In the genomic region with DNA sequence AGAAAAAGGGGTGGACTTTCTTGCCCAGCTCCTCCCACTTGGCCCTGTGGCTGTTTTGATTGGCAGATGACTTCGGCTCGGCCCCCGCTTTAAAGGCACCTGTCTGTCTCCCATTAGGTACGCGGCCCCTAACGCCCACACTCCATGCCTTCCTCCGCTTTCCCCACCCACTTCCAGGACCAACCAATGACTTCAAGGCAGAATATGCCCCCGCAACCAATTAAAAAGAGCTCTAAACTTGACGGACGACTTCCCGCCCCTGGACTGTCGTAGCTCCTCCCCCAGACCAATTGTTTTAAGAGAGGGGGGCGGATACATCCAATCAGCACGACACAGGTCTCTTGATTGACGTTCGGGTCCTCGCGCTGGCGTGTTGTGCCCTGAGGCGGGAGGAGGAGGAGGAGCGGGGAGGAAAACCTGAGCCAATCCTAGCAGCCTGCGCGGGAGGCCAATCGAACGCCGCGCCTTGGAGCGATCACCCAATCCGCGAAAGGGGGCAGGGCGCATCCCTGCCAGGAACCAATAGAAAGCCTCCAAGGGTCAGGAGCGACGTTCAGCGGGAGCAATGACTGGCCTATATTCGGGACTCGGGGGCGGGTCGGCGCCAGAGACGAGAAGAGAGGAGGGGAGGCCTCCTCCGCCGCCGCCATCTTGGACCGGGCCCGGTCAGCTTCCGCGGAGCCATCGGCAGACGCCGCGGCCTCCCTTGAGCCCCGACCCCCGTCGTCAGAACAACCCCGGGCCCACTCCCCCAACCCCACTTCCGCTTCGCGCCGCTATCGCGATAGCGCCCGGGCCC, we compare ENCODE assay signal across 8 cellular contexts. TPM values are rescaled to one million over a fixed set of nuclear protein-coding genes. Genes with fewer than 3 reads are reported as not detected.
DNase-seq lines count a peak whose midpoint lies in the region; ATAC-seq and TF ChIP-seq lines count a peak whose summit lies in the region.

Gene CNOT3, plus strand, starts transcription at position 649 of the 799 bp plus-strand sequence. CDS start 5,217 bp downstream, outside the sequence.

- H3K4me3 Mint-ChIP-seq in dendritic cell treated with granulocyte-macrophage colony-stimulating factor and Interleukin-4, amounts not matched to agents 40 ng/mL and 50 ng/mL, for 4 days = peak within 1 kb of the TSS; percentile 87

- H3K27me3 Mint-ChIP-seq in dendritic cell treated with granulocyte-macrophage colony-stimulating factor and Interleukin-4, amounts not matched to agents 40 ng/mL and 50 ng/mL, for 4 days = peaks cover 9% of the 10 kb centered on the region

- H3K4me1 Mint-ChIP-seq in dendritic cell treated with granulocyte-macrophage colony-stimulating factor and Interleukin-4, amounts not matched to agents 40 ng/mL and 50 ng/mL, for 4 days (ENCODE audit: low read depth) = peaks cover 52% of the 10 kb centered on the region

- ATAC-seq in GM19395 (IDR thresholded peaks at IDR 0.05; ENCODE audit: unreplicated experiment) (peak; percentile 82), HG03565 (IDR thresholded peaks at IDR 0.05; ENCODE audit: unreplicated experiment) (peak; percentile 73), left lobe of liver (peak; percentile 83)

- H3K27ac Mint-ChIP-seq in dendritic cell treated with granulocyte-macrophage colony-stimulating factor and Interleukin-4, amounts not matched to agents 40 ng/mL and 50 ng/mL, for 4 days = peak within 1 kb of the TSS; percentile 90

- peaks cover 51% of the 10 kb centered on the region for H3K36me3 Mint-ChIP-seq in dendritic cell treated with granulocyte-macrophage colony-stimulating factor and Interleukin-4, amounts not matched to agents 40 ng/mL and 50 ng/mL, for 4 days (ENCODE audit: low read depth)

- DNase-seq in NCI-H774 (lab: John Stamatoyannopoulos, UW) = peak; percentile 100
- peak; percentile 99 for DNase-seq in activated CD4-positive, alpha-beta T cell treated with anti-CD3 and anti-CD28 coated beads, Interleukin-2, amount 50 U/mL, for 4 hours
- peak; percentile 100 for DNase-seq in left lobe of liver (ENCODE audit: low spot score)
- peak; percentile 99 for DNase-seq in stimulated activated CD4-positive, alpha-beta T cell treated with anti-CD3 and anti-CD28 coated beads, Interleukin-2, amount 100 ng/mL, for 4 hours (ENCODE audit: low read depth)

- no peak for TF ChIP-seq CTCF in C4-2B (conservative IDR thresholded peaks at IDR 0.05)

- H3K27ac ChIP-seq in C4-2B = peak within 1 kb of the TSS; percentile 97

- H3K9me3 Mint-ChIP-seq in dendritic cell treated with granulocyte-macrophage colony-stimulating factor and Interleukin-4, amounts not matched to agents 40 ng/mL and 50 ng/mL, for 4 days = no peaks in the 10 kb centered on the region

- intact Hi-C loops in dendritic cell treated with granulocyte-macrophage colony-stimulating factor and Interleukin-4, amounts not matched to agents 40 ng/mL and 50 ng/mL, for 4 days (cut with micrococcal nuclease) = loop anchor here (1.0 to 2.0 kb wide), 3 partner anchors 21 to 269 kb away; partner anchors contain the start of genes LENG1 and NDUFA3

RNA-seq across cellular contexts. Expression of gene CNOT3, which starts in this region (rescaled TPM):
- total RNA-seq in left lobe of liver = 19.0 TPM

Comparison
In these comparisons a context has a peak if more than half of its experiments do, and no peak if none do; other contexts are left out.
1. Peak in every context shown above with its lines: DNase-seq, ATAC-seq and H3K27ac ChIP-seq.